In genomic region chr3:141575879-141576743, GRCh38 we compare ENCODE assay signal across 8 cellular contexts.
DNase-seq lines count a peak whose midpoint lies in the region; ATAC-seq and TF ChIP-seq lines count a peak whose summit lies in the region.

No MANE protein-coding gene starts in this region.

- intact Hi-C loops in CD14-positive monocyte (cut with micrococcal nuclease): loop anchor here in 1 of 2 donors (10.0 kb wide), 1 partner anchor 339 kb away; no protein-coding TSS in a partner anchor

- ATAC-seq in GM18861 (IDR thresholded peaks at IDR 0.05; ENCODE audit: unreplicated experiment) (peak; percentile 60), GM19397 (IDR thresholded peaks at IDR 0.05; ENCODE audit: unreplicated experiment) (no peak)
- peak; percentile 79 for ATAC-seq in activated CD8-positive, alpha-beta T cell treated with anti-CD3 and anti-CD28 coated beads, Interleukin-2, amount 10 ng/mL, durations not matched to agents 7 days and 5 days

- CTCF ChIA-PET in activated CD8-positive, alpha-beta T cell treated with anti-CD3 and anti-CD28 coated beads, Interleukin-2, amount 10 ng/mL, durations not matched to agents 7 days and 5 days (lab: Charles Lee): interaction anchor here (0.7 to 2.9 kb wide), 17 partner anchors 10 to 337 kb away, joined by 3 to 10 read pairs (median 4); partner anchors contain the start of gene RNF7

- peaks cover 4% of the 10 kb centered on the region for H3K4me1 Mint-ChIP-seq in CD14-positive monocyte
- peaks cover 10% of the 10 kb centered on the region for H3K4me1 Mint-ChIP-seq in activated CD8-positive, alpha-beta T cell treated with anti-CD3 and anti-CD28 coated beads, Interleukin-2, amount 10 ng/mL, durations not matched to agents 7 days and 5 days (ENCODE audit: low read depth)

- no peak overlapping the region for H2AFZ ChIP-seq in MM.1S (ENCODE audit: low read length)
- no peak overlapping the region for H2AFZ ChIP-seq in hepatocyte

- H3K9me3 ChIP-seq in MM.1S (replicated peaks; ENCODE audit: insufficient read depth, low read length): no peaks in the 10 kb centered on the region
- no peaks in the 10 kb centered on the region for H3K9me3 ChIP-seq in hepatocyte (ENCODE audit: low read depth)
- H3K9me3 ChIP-seq in tibial nerve: no peaks in the 10 kb centered on the region

- H3K4me3 ChIP-seq in MM.1S (ENCODE audit: low read length): peak overlapping the region; percentile 26; the same call in 1 of the 2 replicates
- H3K4me3 ChIP-seq in hepatocyte: no peak overlapping the region
- no peak overlapping the region for H3K4me3 ChIP-seq in tibial nerve

- 86% methylated on average over 13 of the region's 13 CpGs for WGBS in hepatocyte (ENCODE audit: low lambda C conversion rate, missing lambda C conversion rate)
- 80 to 85% methylated on average over 13 of the region's 13 CpGs for WGBS in tibial nerve, 2 donors

- peaks cover 17% of the 10 kb centered on the region for H3F3A ChIP-seq in MM.1S (ENCODE audit: insufficient read depth, low read length)

- no peaks in the 10 kb centered on the region for H3K9me3 Mint-ChIP-seq in CD14-positive monocyte
- H3K9me3 Mint-ChIP-seq in activated CD8-positive, alpha-beta T cell treated with anti-CD3 and anti-CD28 coated beads, Interleukin-2, amount 10 ng/mL, durations not matched to agents 7 days and 5 days (ENCODE audit: insufficient read depth): no peaks in the 10 kb centered on the region

- no peaks in the 10 kb centered on the region for H3K27me3 Mint-ChIP-seq in CD14-positive monocyte (ENCODE audit: low read depth in 3 of 3)
- no peaks in the 10 kb centered on the region for H3K27me3 Mint-ChIP-seq in activated CD8-positive, alpha-beta T cell treated with anti-CD3 and anti-CD28 coated beads, Interleukin-2, amount 10 ng/mL, durations not matched to agents 7 days and 5 days (ENCODE audit: low read depth)

- H3K27ac Mint-ChIP-seq in CD14-positive monocyte: peak overlapping the region in 4 of 7 donors; percentile 45 to 69 (median 54)
- peak overlapping the region; percentile 74 for H3K27ac Mint-ChIP-seq in activated CD8-positive, alpha-beta T cell treated with anti-CD3 and anti-CD28 coated beads, Interleukin-2, amount 10 ng/mL, durations not matched to agents 7 days and 5 days

- peak overlapping the region; percentile 48 for H3K4me2 ChIP-seq in MM.1S (ENCODE audit: low read depth, low read length)
- no peak overlapping the region for H3K4me2 ChIP-seq in hepatocyte

- peak; percentile 66 for TF ChIP-seq CTCF in CD14-positive monocyte (IDR thresholded peaks at IDR 0.05)
- TF ChIP-seq CTCF in MM.1S (IDR thresholded peaks at IDR 0.05; ENCODE audit: low read length): peak; percentile 57
- peak; percentile 67 for TF ChIP-seq CTCF in hepatocyte (IDR thresholded peaks at IDR 0.05; ENCODE audit: poor library complexity)
- TF ChIP-seq CTCF in tibial nerve (IDR thresholded peaks at IDR 0.05): peak; percentile 26 to 51 (median 36)

- no peak for TF ChIP-seq POLR2A in tibial nerve (IDR thresholded peaks at IDR 0.05)

- H3K27me3 ChIP-seq in MM.1S (replicated peaks; ENCODE audit: insufficient read depth, low read length) (no peaks in the 10 kb centered on the region), hepatocyte (no peaks in the 10 kb centered on the region), tibial nerve (no peaks in the 10 kb centered on the region)

- POLR2A ChIA-PET in activated CD8-positive, alpha-beta T cell treated with anti-CD3 and anti-CD28 coated beads, Interleukin-2, amount 10 ng/mL, durations not matched to agents 7 days and 5 days (lab: Charles Lee): interaction anchor here (1.2 kb wide), 1 partner anchor 89 kb away, joined by 3 read pairs; the partner anchor contains the start of gene RASA2

- H3K79me2 ChIP-seq in MM.1S (ENCODE audit: low read length) (peaks cover 10% of the 10 kb centered on the region), hepatocyte (no peaks in the 10 kb centered on the region)

- H3K27ac ChIP-seq in MM.1S (ENCODE audit: low read length) (peak overlapping the region; percentile 8; the same call in 1 of the 2 replicates), hepatocyte (no peak overlapping the region), tibial nerve (no peak overlapping the region)

- H4K20me1 ChIP-seq in MM.1S (ENCODE audit: insufficient read depth, low read length) (peaks cover 5% of the 10 kb centered on the region; the same call in 1 of the 2 replicates), hepatocyte (ENCODE audit: insufficient read depth, poor library complexity, severe bottlenecking) (no peaks in the 10 kb centered on the region)

- DNase-seq in CD14-positive monocyte (ENCODE audit: low spot score) (no peak), MM.1S (peak; percentile 52), hepatocyte (ENCODE audit: low spot score) (peak; percentile 9), tibial nerve (ENCODE audit: low spot score in 2 of 2) (no peak), NCI-H1048 (lab: John Stamatoyannopoulos, UW) (no peak)
- no peak for DNase-seq in activated CD8-positive, alpha-beta T cell treated with anti-CD3 and anti-CD28 coated beads, Interleukin-2, amount 10 ng/mL, durations not matched to agents 7 days and 5 days

- H3K4me1 ChIP-seq in MM.1S (ENCODE audit: low read length) (peaks cover 15% of the 10 kb centered on the region), hepatocyte (ENCODE audit: insufficient read depth) (no peaks in the 10 kb centered on the region), tibial nerve (peaks cover 0 to 9% (median 0%) of the 10 kb centered on the region in 4 donors)

- H3K9me2 ChIP-seq in MM.1S (replicated peaks; ENCODE audit: insufficient read depth, low read length): no peaks in the 10 kb centered on the region
- H3K9me2 ChIP-seq in hepatocyte (replicated peaks; ENCODE audit: insufficient read depth): no peaks in the 10 kb centered on the region

- no peak overlapping the region for H3K9ac ChIP-seq in MM.1S (ENCODE audit: low read length)

- peaks cover 66 to 81% of the 10 kb centered on the region in 2 donors for H3K36me3 Mint-ChIP-seq in CD14-positive monocyte
- peaks cover 54% of the 10 kb centered on the region for H3K36me3 Mint-ChIP-seq in activated CD8-positive, alpha-beta T cell treated with anti-CD3 and anti-CD28 coated beads, Interleukin-2, amount 10 ng/mL, durations not matched to agents 7 days and 5 days (ENCODE audit: low read depth)

- TF ChIP-seq EP300 in tibial nerve (IDR thresholded peaks at IDR 0.05): no peak

- no peak overlapping the region for H3K4me3 Mint-ChIP-seq in CD14-positive monocyte
- H3K4me3 Mint-ChIP-seq in activated CD8-positive, alpha-beta T cell treated with anti-CD3 and anti-CD28 coated beads, Interleukin-2, amount 10 ng/mL, durations not matched to agents 7 days and 5 days: peak overlapping the region; percentile 53

- H3K36me3 ChIP-seq in MM.1S (replicated peaks; ENCODE audit: insufficient read depth, low read length) (peaks cover 21% of the 10 kb centered on the region), hepatocyte (replicated peaks; ENCODE audit: insufficient read depth, low read depth) (no peaks in the 10 kb centered on the region), tibial nerve (peaks cover 0 to 59% (median 3%) of the 10 kb centered on the region in 3 donors)

Comparison
In these comparisons a context has a peak if more than half of its experiments do, and no peak if none do; other contexts are left out.
1. DNase-seq: peak in MM.1S (single experiment) and hepatocyte (single experiment); none in CD14-positive monocyte (single experiment), activated CD8-positive, alpha-beta T cell treated with anti-CD3 and anti-CD28 coated beads, Interleukin-2, amount 10 ng/mL, durations not matched to agents 7 days and 5 days (single experiment), tibial nerve (0 of 2) and NCI-H1048 (single experiment).
2. Peak in every context shown above with its lines, with median percentiles within 50 percentile points of each other: CTCF ChIP-seq.